ENCODE assay signal across 25 cellular contexts in the genomic region with DNA sequence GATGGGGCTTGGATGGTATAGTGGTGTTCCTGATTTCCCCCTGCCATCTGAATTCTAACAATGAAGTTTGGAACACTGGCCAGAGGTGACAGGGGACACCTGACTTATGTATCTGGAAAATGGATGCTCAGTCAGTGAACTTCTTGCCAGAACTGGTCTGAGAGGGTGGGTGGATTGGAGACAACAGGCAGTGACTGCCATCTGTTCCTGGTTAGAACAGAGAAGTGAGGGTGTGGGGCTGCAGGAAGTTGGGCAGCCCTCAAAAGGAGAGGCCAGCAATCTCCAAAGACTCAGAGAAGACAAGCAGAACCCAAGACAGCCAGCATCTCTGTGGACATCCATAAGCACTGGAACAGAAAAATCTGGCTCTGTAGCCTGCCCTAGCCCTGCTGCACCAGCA.
"Had no signal": no experiment of that assay in that cellular context is flagged by ENCODE, and none has a peak within 500 bp of the region (broad histone marks: within the 10 kb centered on the region; RNA-seq: fewer than 3 reads in every experiment).

No MANE protein-coding gene starts in this region.

- DNase-seq: activated CD4-positive, alpha-beta memory T cell treated with anti-CD3 and anti-CD28 coated beads, Interleukin-2, amount 10 ng/mL, durations not matched to agents 7 days and 5 days; activated CD4-positive, alpha-beta T cell treated with anti-CD3 and anti-CD28 coated beads for 36 hours; activated CD4-positive, alpha-beta T cell treated with anti-CD3 and anti-CD28 coated beads, Interleukin-2, amount 50 U/mL, for 1 hour; activated gamma-delta T cell; activated naive CD4-positive, alpha-beta T cell treated with anti-CD3 and anti-CD28 coated beads for 36 hours; activated T-cell treated with anti-CD3 and anti-CD28 coated beads for 4 hours; activated T-cell treated with anti-CD3 and anti-CD28 coated beads, Interleukin-2, amount 50 U/mL, for 48 hours; amygdala; NCI-H1092; NCI-H1694; NCI-H2029 treated with DMSO at 0.1 percent for 48 hours; NCI-H748 treated with DMSO at 0.1 percent for 48 hours; NK-92 treated with Interleukin-12 subunit alpha and Interleukin-12 subunit beta, amount 100 ng/mL, for 24 hours; OCI-M1; RPMI8226; T-helper 1 cell had no signal

- ATAC-seq: activated CD4-positive, alpha-beta T cell treated with anti-CD3 and anti-CD28 coated beads for 36 hours; activated T-helper 17 cell treated with anti-CD3 and anti-CD28 coated beads, Interleukin-2, amount 50 U/mL, for 72 hours; Panc1; Right ventricle myocardium inferior had no signal

- H3K27ac ChIP-seq: KMS-11, SK-N-MC, VCaP had no signal

- H3K27me3 Mint-ChIP-seq: activated naive CD8-positive, alpha-beta T cell had no signal

- H3K36me3 Mint-ChIP-seq: activated naive CD8-positive, alpha-beta T cell; brain had no signal

- H3K4me3 ChIP-seq: SK-N-MC had no signal

- H3K9me3 Mint-ChIP-seq: activated CD4-positive, alpha-beta memory T cell treated with anti-CD3 and anti-CD28 coated beads, Interleukin-2, amount 10 ng/mL, durations not matched to agents 7 days and 5 days; activated T-helper 17 cell treated with anti-CD3 and anti-CD28 coated beads, Interleukin-2, amount 50 U/mL, for 72 hours; IgD-negative memory B cell had no signal

- H3K4me3 Mint-ChIP-seq: activated CD4-positive, alpha-beta memory T cell treated with anti-CD3 and anti-CD28 coated beads, Interleukin-2, amount 10 ng/mL, durations not matched to agents 7 days and 5 days; activated CD4-positive, alpha-beta T cell treated with anti-CD3 and anti-CD28 coated beads for 36 hours; activated naive CD4-positive, alpha-beta T cell treated with anti-CD3 and anti-CD28 coated beads for 36 hours; activated naive CD8-positive, alpha-beta T cell; activated T-helper 17 cell treated with anti-CD3 and anti-CD28 coated beads, Interleukin-2, amount 50 U/mL, for 72 hours; brain; IgD-negative memory B cell had no signal

- H3K4me1 Mint-ChIP-seq: activated CD4-positive, alpha-beta memory T cell treated with anti-CD3 and anti-CD28 coated beads, Interleukin-2, amount 10 ng/mL, durations not matched to agents 7 days and 5 days; IgD-negative memory B cell had no signal

- H3K27ac Mint-ChIP-seq: activated CD4-positive, alpha-beta memory T cell treated with anti-CD3 and anti-CD28 coated beads, Interleukin-2, amount 10 ng/mL, durations not matched to agents 7 days and 5 days; activated CD4-positive, alpha-beta T cell treated with anti-CD3 and anti-CD28 coated beads for 36 hours; activated naive CD4-positive, alpha-beta T cell treated with anti-CD3 and anti-CD28 coated beads for 36 hours; activated naive CD8-positive, alpha-beta T cell; activated T-helper 17 cell treated with anti-CD3 and anti-CD28 coated beads, Interleukin-2, amount 50 U/mL, for 72 hours; brain; IgD-negative memory B cell had no signal
